Comparison of ENCODE assay signal across 1 cellular context in genomic region chr5:175201393-175201792, GRCh38.
TF ChIP-seq lines count a peak whose summit lies in the region.

No MANE protein-coding gene starts in this region.

TF ChIP-seq in K562, 482 proteins besides CTCF, POLR2A, EP300 and RAD21 (continued from another document):
- peak; percentile 89 for TF ChIP-seq ZNF134 (CRISPR knock-in tag; conservative IDR thresholded peaks at IDR 0.05)
- no peak for TF ChIP-seq PCBP2 (IDR thresholded peaks at IDR 0.05; ENCODE audit: low read depth, low read length, poor library complexity, severe bottlenecking)
- TF ChIP-seq ZFX (CRISPR knock-in tag; IDR thresholded peaks at IDR 0.05) = no peak
- no peak for TF ChIP-seq MTA3 (IDR thresholded peaks at IDR 0.05; ENCODE audit: borderline replicate concordance)
- TF ChIP-seq TARDBP (IDR thresholded peaks at IDR 0.05) = no peak
- TF ChIP-seq NFRKB (IDR thresholded peaks at IDR 0.05; ENCODE audit: low read depth) = no peak
- TF ChIP-seq JUNB (CRISPR knock-in tag; conservative IDR thresholded peaks at IDR 0.05) = no peak
- TF ChIP-seq RBBP5 (IDR thresholded peaks at IDR 0.05; ENCODE audit: borderline replicate concordance, insufficient read depth, low read length, poor library complexity, severe bottlenecking) = no peak
